In the genomic region with DNA sequence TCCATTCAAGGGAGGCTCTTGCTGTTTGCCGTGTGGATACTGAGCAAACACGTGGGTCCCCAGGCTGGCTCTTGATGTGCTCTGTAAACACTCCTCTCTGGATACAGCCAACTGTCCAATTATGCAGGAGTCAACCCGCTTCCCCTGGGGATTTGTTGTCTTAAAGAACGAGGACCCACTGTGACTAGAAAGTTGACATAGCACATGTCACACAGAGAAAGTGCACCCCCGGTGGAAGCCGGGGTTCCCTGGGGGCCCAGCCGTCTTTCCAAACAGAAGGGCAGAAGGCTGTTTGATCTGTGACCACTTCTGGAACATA, we compare ENCODE assay signal across 12 cellular contexts.
DNase-seq lines count a peak whose midpoint lies in the region; ATAC-seq and TF ChIP-seq lines count a peak whose summit lies in the region.
"Had no signal": no experiment of that assay in that cellular context is flagged by ENCODE, and none has a peak within 500 bp of the region (broad histone marks: within the 10 kb centered on the region; RNA-seq: fewer than 3 reads in every experiment).

No MANE protein-coding gene starts in this region.

- H3K18ac ChIP-seq in trophoblast cell (ENCODE audit: low read length), result no peak overlapping the region

- no peaks in the 10 kb centered on the region for H3K79me1 ChIP-seq in trophoblast cell (ENCODE audit: low read length)

- no peaks in the 10 kb centered on the region for H3K9me3 ChIP-seq in trophoblast cell (ENCODE audit: insufficient read depth, low read depth, low read length)
- H3K9me3 ChIP-seq: breast epithelium, suprapubic skin had no signal

- H4K8ac ChIP-seq in trophoblast cell (ENCODE audit: low read depth, low read length), result no peak overlapping the region

- no peak overlapping the region for H3K27ac ChIP-seq in trophoblast cell (ENCODE audit: low read depth, low read length)
- H3K27ac ChIP-seq: breast epithelium, foreskin keratinocyte, suprapubic skin had no signal

- ATAC-seq in stimulated activated naive B cell treated with anti-CD40 and anti-IgM and Interleukin-4, amounts not matched to agents 10 μg/mL and 1 μg/mL and 100 μg/mL, for 72 hours (replicated peaks), result no peak
- ATAC-seq in HG03108 (IDR thresholded peaks at IDR 0.05; ENCODE audit: unreplicated experiment), result no peak
- ATAC-seq: foreskin keratinocyte had no signal

- H2BK5ac ChIP-seq in trophoblast cell (ENCODE audit: low read depth, low read length, poor library complexity), result no peak overlapping the region

- peak overlapping the region in 4 of 5 experiments; percentile 14 to 66 (median 40) for H3K4me3 Mint-ChIP-seq in brain
- no peak overlapping the region for H3K4me3 Mint-ChIP-seq in stimulated activated naive B cell treated with anti-CD40 and anti-IgM and Interleukin-4, amounts not matched to agents 10 μg/mL and 1 μg/mL and 100 μg/mL, for 72 hours

- peaks cover 40% of the 10 kb centered on the region for H3K4me1 Mint-ChIP-seq in brain
- peaks cover 5 to 9% of the 10 kb centered on the region in 2 donors for H3K4me1 Mint-ChIP-seq in stimulated activated naive B cell treated with anti-CD40 and anti-IgM and Interleukin-4, amounts not matched to agents 10 μg/mL and 1 μg/mL and 100 μg/mL, for 72 hours

- no peak overlapping the region for H3K23ac ChIP-seq in trophoblast cell (ENCODE audit: low read length)

- no peaks in the 10 kb centered on the region for H3K36me3 Mint-ChIP-seq in brain
- H3K36me3 Mint-ChIP-seq in stimulated activated naive B cell treated with anti-CD40 and anti-IgM and Interleukin-4, amounts not matched to agents 10 μg/mL and 1 μg/mL and 100 μg/mL, for 72 hours, result no peaks in the 10 kb centered on the region

- H3K4me3 ChIP-seq in trophoblast cell (ENCODE audit: low read depth, low read length), result no peak overlapping the region
- H3K4me3 ChIP-seq: breast epithelium, suprapubic skin had no signal

- no peak overlapping the region for H2AK5ac ChIP-seq in trophoblast cell (ENCODE audit: low read length)

- peak overlapping the region; percentile 13 to 98 (median 92) for H3K27ac Mint-ChIP-seq in brain
- peak overlapping the region; percentile 67 for H3K27ac Mint-ChIP-seq in stimulated activated naive B cell treated with anti-CD40 and anti-IgM and Interleukin-4, amounts not matched to agents 10 μg/mL and 1 μg/mL and 100 μg/mL, for 72 hours

- H3K4ac ChIP-seq in trophoblast cell (ENCODE audit: low read depth, low read length), result no peak overlapping the region

- no peak overlapping the region for H3K9ac ChIP-seq in trophoblast cell (ENCODE audit: low read length)

- H3K9me3 Mint-ChIP-seq in brain, result peaks cover 0 to 3% (median 0%) of the 10 kb centered on the region in 5 experiments
- no peaks in the 10 kb centered on the region for H3K9me3 Mint-ChIP-seq in stimulated activated naive B cell treated with anti-CD40 and anti-IgM and Interleukin-4, amounts not matched to agents 10 μg/mL and 1 μg/mL and 100 μg/mL, for 72 hours

- H2AFZ ChIP-seq in trophoblast cell (ENCODE audit: insufficient read depth, low read length, poor library complexity), result no peak overlapping the region

- H2BK120ac ChIP-seq in trophoblast cell (ENCODE audit: insufficient read depth, low read length, poor library complexity), result no peak overlapping the region

- H3K27me3 Mint-ChIP-seq in brain, result peaks cover 4% of the 10 kb centered on the region
- H3K27me3 Mint-ChIP-seq in stimulated activated naive B cell treated with anti-CD40 and anti-IgM and Interleukin-4, amounts not matched to agents 10 μg/mL and 1 μg/mL and 100 μg/mL, for 72 hours, result peaks cover 9 to 21% of the 10 kb centered on the region in 2 donors

- no peaks in the 10 kb centered on the region for H3K79me2 ChIP-seq in trophoblast cell (ENCODE audit: control insufficient read depth, insufficient read depth, low read length, poor library complexity)

- WGBS in trophoblast cell (ENCODE audit: extremely low coverage, insufficient coverage, insufficient read length), result no CpG with 5 or more reads among the region's 7 CpGs

- no peaks in the 10 kb centered on the region for H3K36me3 ChIP-seq in trophoblast cell (ENCODE audit: control insufficient read depth in 1 of 2, insufficient read depth in 2 of 2, low read length in 2 of 2)
- H3K36me3 ChIP-seq: breast epithelium, suprapubic skin had no signal

- H2BK12ac ChIP-seq in trophoblast cell (ENCODE audit: low read length), result no peak overlapping the region

- no peaks in the 10 kb centered on the region for H3K27me3 ChIP-seq in trophoblast cell (ENCODE audit: insufficient read depth, low read length)
- H3K27me3 ChIP-seq: breast epithelium, suprapubic skin had no signal

- no peak overlapping the region for H4K12ac ChIP-seq in trophoblast cell (ENCODE audit: low read depth, low read length)

- H3K4me1 ChIP-seq in trophoblast cell (ENCODE audit: control insufficient read depth in 1 of 2, insufficient read depth in 2 of 2, low read length in 2 of 2), result no peaks in the 10 kb centered on the region
- H3K4me1 ChIP-seq: breast epithelium, foreskin keratinocyte had no signal

- DNase-seq in NCI-H82 (lab: John Stamatoyannopoulos, UW) (peak; percentile 47), NCI-H82 treated with DMSO at 0.1 percent for 48 hours (lab: John Stamatoyannopoulos, UW; ENCODE audit: unreplicated experiment) (no peak), NCI-H2171 (lab: John Stamatoyannopoulos, UW) (peak; percentile 56), trophoblast cell (no peak), NOMO-1 treated with DMSO at 0.1 percent for 48 hours (lab: John Stamatoyannopoulos, UW; ENCODE audit: unreplicated experiment) (no peak)
- DNase-seq in stimulated activated naive B cell treated with anti-CD40 and anti-IgM and Interleukin-4, amounts not matched to agents 10 μg/mL and 1 μg/mL and 100 μg/mL, for 72 hours, result no peak
- DNase-seq: foreskin keratinocyte, T-helper 9 cell had no signal

- no peak overlapping the region for H3K4me2 ChIP-seq in trophoblast cell (ENCODE audit: low read length)

- H4K91ac ChIP-seq in trophoblast cell (ENCODE audit: low read depth, low read length), result no peak overlapping the region

- no peak for TF ChIP-seq CTCF in brain (conservative IDR thresholded peaks at IDR 0.05)

- no peak overlapping the region for H3K14ac ChIP-seq in trophoblast cell (ENCODE audit: low read length)

Comparison
In these comparisons a context has a peak if more than half of its experiments do, and no peak if none do; other contexts are left out.
1. DNase-seq: peak in NCI-H82 (single experiment) and NCI-H2171 (single experiment); none in NCI-H82 treated with DMSO at 0.1 percent for 48 hours (single experiment), stimulated activated naive B cell treated with anti-CD40 and anti-IgM and Interleukin-4, amounts not matched to agents 10 μg/mL and 1 μg/mL and 100 μg/mL, for 72 hours (single experiment), trophoblast cell (0 of 2) and NOMO-1 treated with DMSO at 0.1 percent for 48 hours (single experiment).
2. H3K4me3 Mint-ChIP-seq: peak in brain (4 of 5); none in stimulated activated naive B cell treated with anti-CD40 and anti-IgM and Interleukin-4, amounts not matched to agents 10 μg/mL and 1 μg/mL and 100 μg/mL, for 72 hours (0 of 2).